Comparison of ENCODE assay signal across 1 cellular context in the genomic region with DNA sequence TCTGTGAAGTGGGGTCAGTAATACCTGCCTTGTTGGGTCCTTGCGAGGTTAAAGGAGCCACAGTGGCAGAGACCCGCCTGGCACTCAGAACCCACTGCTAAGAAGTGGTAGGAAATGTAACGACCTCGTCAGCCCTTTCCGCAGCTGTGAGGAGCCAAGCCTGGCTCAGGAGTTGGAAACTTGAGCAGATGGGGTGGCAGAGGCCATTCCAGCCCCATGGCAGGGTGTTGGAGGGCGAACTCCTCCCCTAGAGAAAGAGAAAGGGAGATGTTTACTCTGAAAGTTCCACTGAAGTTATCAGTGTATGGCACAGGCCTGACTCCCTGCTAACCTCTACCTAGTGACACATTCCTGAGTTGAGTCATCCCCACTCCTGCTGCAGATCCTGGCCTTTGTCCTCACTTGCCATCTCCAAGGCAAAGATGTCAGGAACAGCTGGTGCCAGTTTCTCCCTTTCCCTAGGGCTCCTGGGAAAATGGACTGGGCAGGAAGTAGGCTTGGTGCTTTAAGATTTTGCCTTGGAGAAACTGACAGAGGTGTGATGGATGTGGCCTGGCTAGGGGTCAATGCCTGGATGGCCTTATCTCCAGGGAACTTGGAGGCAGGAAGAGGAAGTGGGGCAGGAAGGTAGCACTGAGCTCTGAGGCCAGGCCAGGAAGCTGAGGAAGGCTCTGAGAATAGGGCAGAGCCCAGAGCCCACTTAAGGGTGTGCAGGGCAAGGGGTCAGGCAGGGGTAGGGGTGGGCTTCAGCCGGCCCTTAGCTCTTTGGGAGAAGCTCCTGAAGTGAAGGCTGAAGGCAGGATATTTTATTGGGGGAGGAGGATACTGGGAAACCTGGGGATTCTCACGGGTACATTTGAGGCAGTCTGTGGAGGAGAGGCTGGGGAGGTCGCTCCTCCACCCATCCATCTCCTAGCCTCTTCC.
TF ChIP-seq lines count a peak whose summit lies in the region.

No MANE protein-coding gene starts in this region.

TF ChIP-seq in HepG2, 621 proteins besides CTCF, POLR2A, EP300 and RAD21 (continued from another document and continues in another):
- TF ChIP-seq, protein P1, sequence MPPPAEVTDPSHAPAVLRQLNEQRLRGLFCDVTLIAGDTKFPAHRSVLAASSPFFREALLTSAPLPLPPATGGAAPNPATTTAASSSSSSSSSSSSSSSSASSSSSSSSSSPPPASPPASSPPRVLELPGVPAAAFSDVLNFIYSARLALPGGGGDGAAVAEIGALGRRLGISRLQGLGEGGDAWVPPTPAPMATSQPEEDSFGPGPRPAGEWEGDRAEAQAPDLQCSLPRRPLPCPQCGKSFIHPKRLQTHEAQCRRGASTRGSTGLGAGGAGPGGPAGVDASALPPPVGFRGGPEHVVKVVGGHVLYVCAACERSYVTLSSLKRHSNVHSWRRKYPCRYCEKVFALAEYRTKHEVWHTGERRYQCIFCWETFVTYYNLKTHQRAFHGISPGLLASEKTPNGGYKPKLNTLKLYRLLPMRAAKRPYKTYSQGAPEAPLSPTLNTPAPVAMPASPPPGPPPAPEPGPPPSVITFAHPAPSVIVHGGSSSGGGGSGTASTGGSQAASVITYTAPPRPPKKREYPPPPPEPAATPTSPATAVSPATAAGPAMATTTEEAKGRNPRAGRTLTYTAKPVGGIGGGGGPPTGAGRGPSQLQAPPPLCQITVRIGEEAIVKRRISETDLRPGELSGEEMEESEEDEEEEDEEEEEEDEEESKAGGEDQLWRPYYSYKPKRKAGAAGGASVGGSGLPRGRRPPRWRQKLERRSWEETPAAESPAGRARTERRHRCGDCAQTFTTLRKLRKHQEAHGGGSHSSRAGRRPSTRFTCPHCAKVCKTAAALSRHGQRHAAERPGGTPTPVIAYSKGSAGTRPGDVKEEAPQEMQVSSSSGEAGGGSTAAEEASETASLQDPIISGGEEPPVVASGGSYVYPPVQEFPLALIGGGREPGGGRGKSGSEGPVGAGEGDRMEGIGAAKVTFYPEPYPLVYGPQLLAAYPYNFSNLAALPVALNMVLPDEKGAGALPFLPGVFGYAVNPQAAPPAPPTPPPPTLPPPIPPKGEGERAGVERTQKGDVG (CRISPR knock-in tag; IDR thresholded peaks at IDR 0.05; ENCODE audit: borderline replicate concordance): peak; percentile 56; the same call in 1 of the 2 replicates
- TF ChIP-seq, protein P2, sequence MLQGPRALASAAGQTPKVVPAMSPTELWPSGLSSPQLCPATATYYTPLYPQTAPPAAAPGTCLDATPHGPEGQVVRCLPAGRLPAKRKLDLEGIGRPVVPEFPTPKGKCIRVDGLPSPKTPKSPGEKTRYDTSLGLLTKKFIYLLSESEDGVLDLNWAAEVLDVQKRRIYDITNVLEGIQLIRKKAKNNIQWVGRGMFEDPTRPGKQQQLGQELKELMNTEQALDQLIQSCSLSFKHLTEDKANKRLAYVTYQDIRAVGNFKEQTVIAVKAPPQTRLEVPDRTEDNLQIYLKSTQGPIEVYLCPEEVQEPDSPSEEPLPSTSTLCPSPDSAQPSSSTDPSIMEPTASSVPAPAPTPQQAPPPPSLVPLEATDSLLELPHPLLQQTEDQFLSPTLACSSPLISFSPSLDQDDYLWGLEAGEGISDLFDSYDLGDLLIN (CRISPR knock-in tag; IDR thresholded peaks at IDR 0.05; ENCODE audit: borderline replicate concordance): no peak
- TF ChIP-seq, protein P3, sequence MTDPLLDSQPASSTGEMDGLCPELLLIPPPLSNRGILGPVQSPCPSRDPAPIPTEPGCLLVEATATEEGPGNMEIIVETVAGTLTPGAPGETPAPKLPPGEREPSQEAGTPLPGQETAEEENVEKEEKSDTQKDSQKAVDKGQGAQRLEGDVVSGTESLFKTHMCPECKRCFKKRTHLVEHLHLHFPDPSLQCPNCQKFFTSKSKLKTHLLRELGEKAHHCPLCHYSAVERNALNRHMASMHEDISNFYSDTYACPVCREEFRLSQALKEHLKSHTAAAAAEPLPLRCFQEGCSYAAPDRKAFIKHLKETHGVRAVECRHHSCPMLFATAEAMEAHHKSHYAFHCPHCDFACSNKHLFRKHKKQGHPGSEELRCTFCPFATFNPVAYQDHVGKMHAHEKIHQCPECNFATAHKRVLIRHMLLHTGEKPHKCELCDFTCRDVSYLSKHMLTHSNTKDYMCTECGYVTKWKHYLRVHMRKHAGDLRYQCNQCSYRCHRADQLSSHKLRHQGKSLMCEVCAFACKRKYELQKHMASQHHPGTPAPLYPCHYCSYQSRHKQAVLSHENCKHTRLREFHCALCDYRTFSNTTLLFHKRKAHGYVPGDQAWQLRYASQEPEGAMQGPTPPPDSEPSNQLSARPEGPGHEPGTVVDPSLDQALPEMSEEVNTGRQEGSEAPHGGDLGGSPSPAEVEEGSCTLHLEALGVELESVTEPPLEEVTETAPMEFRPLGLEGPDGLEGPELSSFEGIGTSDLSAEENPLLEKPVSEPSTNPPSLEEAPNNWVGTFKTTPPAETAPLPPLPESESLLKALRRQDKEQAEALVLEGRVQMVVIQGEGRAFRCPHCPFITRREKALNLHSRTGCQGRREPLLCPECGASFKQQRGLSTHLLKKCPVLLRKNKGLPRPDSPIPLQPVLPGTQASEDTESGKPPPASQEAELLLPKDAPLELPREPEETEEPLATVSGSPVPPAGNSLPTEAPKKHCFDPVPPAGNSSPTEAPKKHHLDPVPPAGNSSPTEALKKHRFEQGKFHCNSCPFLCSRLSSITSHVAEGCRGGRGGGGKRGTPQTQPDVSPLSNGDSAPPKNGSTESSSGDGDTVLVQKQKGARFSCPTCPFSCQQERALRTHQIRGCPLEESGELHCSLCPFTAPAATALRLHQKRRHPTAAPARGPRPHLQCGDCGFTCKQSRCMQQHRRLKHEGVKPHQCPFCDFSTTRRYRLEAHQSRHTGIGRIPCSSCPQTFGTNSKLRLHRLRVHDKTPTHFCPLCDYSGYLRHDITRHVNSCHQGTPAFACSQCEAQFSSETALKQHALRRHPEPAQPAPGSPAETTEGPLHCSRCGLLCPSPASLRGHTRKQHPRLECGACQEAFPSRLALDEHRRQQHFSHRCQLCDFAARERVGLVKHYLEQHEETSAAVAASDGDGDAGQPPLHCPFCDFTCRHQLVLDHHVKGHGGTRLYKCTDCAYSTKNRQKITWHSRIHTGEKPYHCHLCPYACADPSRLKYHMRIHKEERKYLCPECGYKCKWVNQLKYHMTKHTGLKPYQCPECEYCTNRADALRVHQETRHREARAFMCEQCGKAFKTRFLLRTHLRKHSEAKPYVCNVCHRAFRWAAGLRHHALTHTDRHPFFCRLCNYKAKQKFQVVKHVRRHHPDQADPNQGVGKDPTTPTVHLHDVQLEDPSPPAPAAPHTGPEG (CRISPR knock-in tag; IDR thresholded peaks at IDR 0.05): no peak
- TF ChIP-seq EHMT2 (IDR thresholded peaks at IDR 0.05; ENCODE audit: borderline replicate concordance, low read depth, low read length) (peak; percentile 31; the same call in 1 of the 2 replicates), MLLT10 (CRISPR knock-in tag; IDR thresholded peaks at IDR 0.05) (no peak), ZNF282 (IDR thresholded peaks at IDR 0.05; ENCODE audit: partially characterized antibody) (no peak), ZNF615 (CRISPR knock-in tag; IDR thresholded peaks at IDR 0.05; ENCODE audit: borderline replicate concordance) (no peak), MED8 (CRISPR knock-in tag; IDR thresholded peaks at IDR 0.05; ENCODE audit: insufficient replicate concordance) (no peak), ZNF569 (CRISPR knock-in tag; IDR thresholded peaks at IDR 0.05; ENCODE audit: borderline replicate concordance) (0 out of 2 replicates have a peak, but pooled peaks have one; percentile 42), POLR2AphosphoS5 (IDR thresholded peaks at IDR 0.05; ENCODE audit: low read depth, low read length) (no peak; the same call in none of the 2 replicates), ATF7 (IDR thresholded peaks at IDR 0.05) (peak; percentile 53; the same call in 1 of the 2 replicates), ATF7 (CRISPR knock-in tag; IDR thresholded peaks at IDR 0.05) (no peak), CEBPG (CRISPR knock-in tag; IDR thresholded peaks at IDR 0.05) (peak; percentile 80), ZNF780A (CRISPR knock-in tag; IDR thresholded peaks at IDR 0.05) (no peak), NFE2L2 (IDR thresholded peaks at IDR 0.05; ENCODE audit: low read length) (no peak), LCORL (IDR thresholded peaks at IDR 0.05) (no peak), LCORL (CRISPR knock-in tag; IDR thresholded peaks at IDR 0.05) (peak; percentile 79; the same call in 1 of the 2 replicates), BORCS8-MEF2B (CRISPR knock-in tag; IDR thresholded peaks at IDR 0.05) (peak; percentile 86), ZNF556 (CRISPR knock-in tag; IDR thresholded peaks at IDR 0.05; ENCODE audit: borderline replicate concordance) (peak; percentile 63; the same call in 1 of the 2 replicates), ATRX (CRISPR knock-in tag; IDR thresholded peaks at IDR 0.05; ENCODE audit: borderline replicate concordance) (no peak), FOXP1 (IDR thresholded peaks at IDR 0.05) (peak; percentile 70), FOXP1 (CRISPR knock-in tag; IDR thresholded peaks at IDR 0.05) (peak; percentile 67), ZNF335 (CRISPR knock-in tag; IDR thresholded peaks at IDR 0.05) (no peak; the same call in 1 of the 2 replicates), NFYC (CRISPR knock-in tag; IDR thresholded peaks at IDR 0.05) (no peak; the same call in 1 of the 2 replicates), RBAK (CRISPR knock-in tag; IDR thresholded peaks at IDR 0.05) (no peak), ZNF720 (CRISPR knock-in tag; IDR thresholded peaks at IDR 0.05) (0 out of 2 replicates have a peak, but pooled peaks have one; percentile 22), ZNF644 (CRISPR knock-in tag; IDR thresholded peaks at IDR 0.05; ENCODE audit: low read depth) (peak; percentile 73; the same call in 1 of the 2 replicates), CENPX (CRISPR knock-in tag; IDR thresholded peaks at IDR 0.05) (no peak), ZNF713 (CRISPR knock-in tag; IDR thresholded peaks at IDR 0.05) (0 out of 2 replicates have a peak, but pooled peaks have one; percentile 5), MAFK (conservative IDR thresholded peaks at IDR 0.05 in 1 of 2, IDR thresholded peaks at IDR 0.05 in 1 of 2; ENCODE audit: low read length in 2 of 2) (no peak), RORA (CRISPR knock-in tag; IDR thresholded peaks at IDR 0.05) (no peak), NCOA5 (CRISPR knock-in tag; IDR thresholded peaks at IDR 0.05) (no peak), ZNF44 (CRISPR knock-in tag; IDR thresholded peaks at IDR 0.05) (peak; percentile 35; the same call in 1 of the 2 replicates), NR2F2 (IDR thresholded peaks at IDR 0.05; ENCODE audit: borderline replicate concordance, low read depth) (peak; percentile 77), ADNP (CRISPR knock-in tag; IDR thresholded peaks at IDR 0.05) (0 out of 2 replicates have a peak, but pooled peaks have one; percentile 19), ZNF232 (CRISPR knock-in tag; IDR thresholded peaks at IDR 0.05; ENCODE audit: borderline replicate concordance) (peak; percentile 78), ZNF496 (CRISPR knock-in tag; IDR thresholded peaks at IDR 0.05; ENCODE audit: insufficient replicate concordance) (no peak), ZNF256 (CRISPR knock-in tag; conservative IDR thresholded peaks at IDR 0.05) (peak; percentile 8; the same call in 1 of the 2 replicates), ZFP1 (CRISPR knock-in tag; IDR thresholded peaks at IDR 0.05) (peak; percentile 76; the same call in 1 of the 2 replicates)
- TF ChIP-seq, protein P4, sequence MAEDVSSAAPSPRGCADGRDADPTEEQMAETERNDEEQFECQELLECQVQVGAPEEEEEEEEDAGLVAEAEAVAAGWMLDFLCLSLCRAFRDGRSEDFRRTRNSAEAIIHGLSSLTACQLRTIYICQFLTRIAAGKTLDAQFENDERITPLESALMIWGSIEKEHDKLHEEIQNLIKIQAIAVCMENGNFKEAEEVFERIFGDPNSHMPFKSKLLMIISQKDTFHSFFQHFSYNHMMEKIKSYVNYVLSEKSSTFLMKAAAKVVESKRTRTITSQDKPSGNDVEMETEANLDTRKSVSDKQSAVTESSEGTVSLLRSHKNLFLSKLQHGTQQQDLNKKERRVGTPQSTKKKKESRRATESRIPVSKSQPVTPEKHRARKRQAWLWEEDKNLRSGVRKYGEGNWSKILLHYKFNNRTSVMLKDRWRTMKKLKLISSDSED (CRISPR knock-in tag; IDR thresholded peaks at IDR 0.05): no peak
- TF ChIP-seq, protein P5, sequence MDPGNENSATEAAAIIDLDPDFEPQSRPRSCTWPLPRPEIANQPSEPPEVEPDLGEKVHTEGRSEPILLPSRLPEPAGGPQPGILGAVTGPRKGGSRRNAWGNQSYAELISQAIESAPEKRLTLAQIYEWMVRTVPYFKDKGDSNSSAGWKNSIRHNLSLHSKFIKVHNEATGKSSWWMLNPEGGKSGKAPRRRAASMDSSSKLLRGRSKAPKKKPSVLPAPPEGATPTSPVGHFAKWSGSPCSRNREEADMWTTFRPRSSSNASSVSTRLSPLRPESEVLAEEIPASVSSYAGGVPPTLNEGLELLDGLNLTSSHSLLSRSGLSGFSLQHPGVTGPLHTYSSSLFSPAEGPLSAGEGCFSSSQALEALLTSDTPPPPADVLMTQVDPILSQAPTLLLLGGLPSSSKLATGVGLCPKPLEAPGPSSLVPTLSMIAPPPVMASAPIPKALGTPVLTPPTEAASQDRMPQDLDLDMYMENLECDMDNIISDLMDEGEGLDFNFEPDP (CRISPR knock-in tag; conservative IDR thresholded peaks at IDR 0.05): 0 out of 2 replicates have a peak, but pooled peaks have one; percentile 17
- TF ChIP-seq, protein P6, sequence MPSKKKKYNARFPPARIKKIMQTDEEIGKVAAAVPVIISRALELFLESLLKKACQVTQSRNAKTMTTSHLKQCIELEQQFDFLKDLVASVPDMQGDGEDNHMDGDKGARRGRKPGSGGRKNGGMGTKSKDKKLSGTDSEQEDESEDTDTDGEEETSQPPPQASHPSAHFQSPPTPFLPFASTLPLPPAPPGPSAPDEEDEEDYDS (CRISPR knock-in tag; IDR thresholded peaks at IDR 0.05): peak; percentile 64
- TF ChIP-seq, protein P7, sequence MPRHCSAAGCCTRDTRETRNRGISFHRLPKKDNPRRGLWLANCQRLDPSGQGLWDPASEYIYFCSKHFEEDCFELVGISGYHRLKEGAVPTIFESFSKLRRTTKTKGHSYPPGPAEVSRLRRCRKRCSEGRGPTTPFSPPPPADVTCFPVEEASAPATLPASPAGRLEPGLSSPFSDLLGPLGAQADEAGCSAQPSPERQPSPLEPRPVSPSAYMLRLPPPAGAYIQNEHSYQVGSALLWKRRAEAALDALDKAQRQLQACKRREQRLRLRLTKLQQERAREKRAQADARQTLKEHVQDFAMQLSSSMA (CRISPR knock-in tag; IDR thresholded peaks at IDR 0.05): no peak
- TF ChIP-seq, protein P8, sequence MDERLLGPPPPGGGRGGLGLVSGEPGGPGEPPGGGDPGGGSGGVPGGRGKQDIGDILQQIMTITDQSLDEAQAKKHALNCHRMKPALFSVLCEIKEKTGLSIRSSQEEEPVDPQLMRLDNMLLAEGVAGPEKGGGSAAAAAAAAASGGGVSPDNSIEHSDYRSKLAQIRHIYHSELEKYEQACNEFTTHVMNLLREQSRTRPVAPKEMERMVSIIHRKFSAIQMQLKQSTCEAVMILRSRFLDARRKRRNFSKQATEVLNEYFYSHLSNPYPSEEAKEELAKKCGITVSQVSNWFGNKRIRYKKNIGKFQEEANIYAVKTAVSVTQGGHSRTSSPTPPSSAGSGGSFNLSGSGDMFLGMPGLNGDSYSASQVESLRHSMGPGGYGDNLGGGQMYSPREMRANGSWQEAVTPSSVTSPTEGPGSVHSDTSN (CRISPR knock-in tag; IDR thresholded peaks at IDR 0.05): peak; percentile 28; the same call in 1 of the 2 replicates
- TF ChIP-seq, protein P9, sequence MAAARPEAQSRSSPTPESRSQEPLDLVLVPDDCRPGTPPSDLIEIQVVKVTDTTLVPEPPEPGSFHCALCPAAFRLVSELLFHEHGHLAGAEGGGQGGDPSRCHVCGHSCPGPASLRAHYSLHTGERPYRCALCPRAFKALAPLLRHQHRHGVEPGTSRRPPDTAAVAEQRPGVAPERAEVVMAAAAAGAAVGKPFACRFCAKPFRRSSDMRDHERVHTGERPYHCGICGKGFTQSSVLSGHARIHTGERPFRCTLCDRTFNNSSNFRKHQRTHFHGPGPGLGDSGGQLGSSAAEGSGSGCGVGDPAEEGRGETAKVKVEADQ (CRISPR knock-in tag; IDR thresholded peaks at IDR 0.05; ENCODE audit: borderline replicate concordance): no peak
